8 cellular contexts compared by ENCODE assay signal in genomic region chr1:212858461-212859265, GRCh38. TPM values are rescaled to one million over a fixed set of nuclear protein-coding genes. Genes with fewer than 3 reads are reported as not detected.
DNase-seq lines count a peak whose midpoint lies in the region; ATAC-seq and TF ChIP-seq lines count a peak whose summit lies in the region.

No MANE protein-coding gene starts in this region.

- no peaks in the 10 kb centered on the region for H3K9me3 ChIP-seq in DOHH2 (ENCODE audit: control insufficient read depth, insufficient read depth, low read length)

- H3K4me3 ChIP-seq in DOHH2 (ENCODE audit: low read length), result peak overlapping the region; percentile 92

- intact Hi-C loops in left colon (cut with DNase I, micrococcal nuclease), result no loop called here

- no peaks in the 10 kb centered on the region for H3K27me3 ChIP-seq in DOHH2 (ENCODE audit: control insufficient read depth, low read length)

- TF ChIP-seq CTCF in DOHH2 (IDR thresholded peaks at IDR 0.05; ENCODE audit: low read depth, low read length, poor library complexity, severe bottlenecking) (no peak), GM20000 (IDR thresholded peaks at IDR 0.05; ENCODE audit: extremely low read depth, missing control alignments) (no peak)

- ATAC-seq in SK-N-SH treated with all-trans-retinoic acid at 6 μM for 48 hours (peak; percentile 67), left colon (peak; percentile 50)

- peaks cover 80% of the 10 kb centered on the region for H3K79me2 ChIP-seq in DOHH2 (ENCODE audit: control insufficient read depth, low read length)

- H3K27ac ChIP-seq in DOHH2 (ENCODE audit: low read depth, low read length), result peak overlapping the region; percentile 65

- peaks cover 39% of the 10 kb centered on the region for H3K36me3 ChIP-seq in DOHH2 (ENCODE audit: control insufficient read depth, low read length)

- H3K4me1 ChIP-seq in DOHH2 (ENCODE audit: control insufficient read depth, low read length), result peaks cover 40% of the 10 kb centered on the region

- H3K4me2 ChIP-seq in DOHH2 (ENCODE audit: low read length), result peak overlapping the region; percentile 91

- no peaks in the 10 kb centered on the region for H3F3A ChIP-seq in DOHH2 (ENCODE audit: control insufficient read depth, insufficient read depth)

- no peaks in the 10 kb centered on the region for H3K9me2 ChIP-seq in DOHH2 (replicated peaks; ENCODE audit: control insufficient read depth, low read length)

- H4K20me1 ChIP-seq in DOHH2 (ENCODE audit: control insufficient read depth, insufficient read depth, low read depth, low read length), result peaks cover 9% of the 10 kb centered on the region; the same call in 1 of the 2 replicates

- DNase-seq in GM20000 (ENCODE audit: low spot score), result peak; percentile 56
- peak; percentile 58 for DNase-seq in HK-2 (ENCODE audit: unreplicated experiment)
- peak; percentile 56 for DNase-seq in cerebellar cortex (ENCODE audit: low spot score)
- DNase-seq in left colon, result peak; percentile 37 to 40
- DNase-seq in stimulated activated CD4-positive, alpha-beta T cell treated with anti-CD3 and anti-CD28 coated beads, Interleukin-1b, Interleukin-23, amount 100 ng/mL, for 48 hours, result peak; percentile 5
- DNase-seq in OCI-M2 (lab: John Stamatoyannopoulos, UW; ENCODE audit: unreplicated experiment), result no peak

TF ChIP-seq in SK-N-SH treated with all-trans-retinoic acid at 6 μM for 48 hours, 23 proteins besides CTCF, POLR2A, EP300 and RAD21:
- TF ChIP-seq ZFP3 (CRISPR knock-in tag; IDR thresholded peaks at IDR 0.05) (no peak), PATZ1 (CRISPR knock-in tag; IDR thresholded peaks at IDR 0.05; ENCODE audit: borderline replicate concordance) (no peak), OSR1 (CRISPR knock-in tag; IDR thresholded peaks at IDR 0.05) (no peak), TSHZ2 (CRISPR knock-in tag; IDR thresholded peaks at IDR 0.05) (no peak), SNAI2 (CRISPR knock-in tag; IDR thresholded peaks at IDR 0.05) (no peak), GLIS3 (CRISPR knock-in tag; IDR thresholded peaks at IDR 0.05) (no peak), CREB5 (CRISPR knock-in tag; IDR thresholded peaks at IDR 0.05; ENCODE audit: low read depth) (no peak), ESRRG (CRISPR knock-in tag; IDR thresholded peaks at IDR 0.05) (no peak), BACH2 (CRISPR knock-in tag; IDR thresholded peaks at IDR 0.05; ENCODE audit: borderline replicate concordance) (no peak), ZC3H10 (CRISPR knock-in tag; IDR thresholded peaks at IDR 0.05) (no peak), ISL1 (CRISPR knock-in tag; IDR thresholded peaks at IDR 0.05) (no peak), RARB (CRISPR knock-in tag; IDR thresholded peaks at IDR 0.05) (no peak), TOX (CRISPR knock-in tag; IDR thresholded peaks at IDR 0.05; ENCODE audit: borderline replicate concordance) (no peak), CSDC2 (CRISPR knock-in tag; IDR thresholded peaks at IDR 0.05) (no peak), ZNF70 (CRISPR knock-in tag; IDR thresholded peaks at IDR 0.05) (no peak), PPARA (CRISPR knock-in tag; IDR thresholded peaks at IDR 0.05; ENCODE audit: borderline replicate concordance) (no peak), POU6F1 (CRISPR knock-in tag; IDR thresholded peaks at IDR 0.05; ENCODE audit: borderline replicate concordance, low read depth) (no peak; the same call in 1 of the 2 replicates), ZNF8 (CRISPR knock-in tag; IDR thresholded peaks at IDR 0.05) (no peak)

RNA-seq across cellular contexts. Expression of gene FLVCR1, which starts 0.6 kb away (rescaled TPM):
- total RNA-seq in left colon, result 10 to 100 TPM; 10.9 to 14.2 TPM

RNA-seq across cellular contexts. Expression of gene SPATA45, which starts 11.2 kb away (rescaled TPM):
- total RNA-seq in left colon, result not detected
